ENCODE assay signal across 13 cellular contexts in genomic region chr7:157271315-157271990, GRCh38.
DNase-seq lines count a peak whose midpoint lies in the region; ATAC-seq and TF ChIP-seq lines count a peak whose summit lies in the region.
"Had no signal": no experiment of that assay in that cellular context is flagged by ENCODE, and none has a peak within 500 bp of the region (broad histone marks: within the 10 kb centered on the region; RNA-seq: fewer than 3 reads in every experiment).

No MANE protein-coding gene starts in this region.

- TF ChIP-seq CTCF in breast epithelium (IDR thresholded peaks at IDR 0.05): no peak
- no peak for TF ChIP-seq CTCF in upper lobe of left lung (IDR thresholded peaks at IDR 0.05)

- H3K4me3 ChIP-seq in breast epithelium: no peak overlapping the region
- H3K4me3 ChIP-seq in muscle layer of colon (ENCODE audit: low read depth in 1 of 2, low read length in 2 of 2): no peak overlapping the region
- H3K4me3 ChIP-seq in upper lobe of left lung: no peak overlapping the region

- H3K27me3 Mint-ChIP-seq in activated naive CD4-positive, alpha-beta T cell treated with anti-CD3 and anti-CD28 coated beads, Interleukin-2, amount 50 U/mL, for 24 hours: no peaks in the 10 kb centered on the region
- H3K27me3 Mint-ChIP-seq: B cell; stimulated activated naive CD8-positive, alpha-beta T cell treated with anti-CD3 and anti-CD28 coated beads, Interleukin-15, amount 100 ng/mL, for 72 hours had no signal

- DNase-seq in activated naive CD4-positive, alpha-beta T cell treated with anti-CD3 and anti-CD28 coated beads, Interleukin-2, amount 50 U/mL, for 72 hours (ENCODE audit: low spot score in 2 of 2): no peak
- DNase-seq in breast epithelium (ENCODE audit: low spot score in 2 of 2) (no peak), upper lobe of left lung (no peak), NCI-H69 (lab: John Stamatoyannopoulos, UW) (no peak)
- DNase-seq: activated naive CD4-positive, alpha-beta T cell; NCI-H2171; retina; stimulated activated naive CD8-positive, alpha-beta T cell treated with anti-CD3 and anti-CD28 coated beads, Interleukin-15, amount 100 ng/mL, for 72 hours had no signal

- H3K36me3 Mint-ChIP-seq in activated naive CD4-positive, alpha-beta T cell treated with anti-CD3 and anti-CD28 coated beads, Interleukin-2, amount 50 U/mL, for 24 hours: peaks cover 6% of the 10 kb centered on the region
- H3K36me3 Mint-ChIP-seq in activated naive CD4-positive, alpha-beta T cell treated with anti-CD3 and anti-CD28 coated beads, Interleukin-2, amount 50 U/mL, for 72 hours: no peaks in the 10 kb centered on the region

- H3K36me3 ChIP-seq in breast epithelium (peaks cover 10% of the 10 kb centered on the region), muscle layer of colon (ENCODE audit: insufficient read depth, low read length) (peaks cover 33% of the 10 kb centered on the region), upper lobe of left lung (peaks cover 11 to 42% (median 26%) of the 10 kb centered on the region in 4 donors)

- H3K27ac ChIP-seq in breast epithelium (peak overlapping the region; percentile 74 to 87), muscle layer of colon (ENCODE audit: low read depth, low read length) (peak overlapping the region; percentile 24), upper lobe of left lung (peak overlapping the region; percentile 7 to 61 (median 36))

- H3K4me1 Mint-ChIP-seq in activated naive CD4-positive, alpha-beta T cell treated with anti-CD3 and anti-CD28 coated beads, Interleukin-2, amount 50 U/mL, for 24 hours: peaks cover 2% of the 10 kb centered on the region

- no peak for TF ChIP-seq POLR2A in breast epithelium (IDR thresholded peaks at IDR 0.05)
- TF ChIP-seq POLR2A in upper lobe of left lung (IDR thresholded peaks at IDR 0.05): no peak

- no peaks in the 10 kb centered on the region for H3K9me3 Mint-ChIP-seq in activated naive CD4-positive, alpha-beta T cell treated with anti-CD3 and anti-CD28 coated beads, Interleukin-2, amount 50 U/mL, for 24 hours
- H3K9me3 Mint-ChIP-seq in activated naive CD4-positive, alpha-beta T cell treated with anti-CD3 and anti-CD28 coated beads, Interleukin-2, amount 50 U/mL, for 72 hours: no peaks in the 10 kb centered on the region
- H3K9me3 Mint-ChIP-seq: stimulated activated naive CD8-positive, alpha-beta T cell treated with anti-CD3 and anti-CD28 coated beads, Interleukin-15, amount 100 ng/mL, for 72 hours had no signal

- H3K9ac ChIP-seq in muscle layer of colon (ENCODE audit: low read length): no peak overlapping the region

- H3K27ac Mint-ChIP-seq in activated naive CD4-positive, alpha-beta T cell treated with anti-CD3 and anti-CD28 coated beads, Interleukin-2, amount 50 U/mL, for 24 hours: peak overlapping the region; percentile 9
- peak overlapping the region in 1 of 2 donors; percentile 73 for H3K27ac Mint-ChIP-seq in activated naive CD4-positive, alpha-beta T cell treated with anti-CD3 and anti-CD28 coated beads, Interleukin-2, amount 50 U/mL, for 72 hours
- H3K27ac Mint-ChIP-seq: B cell; stimulated activated naive CD8-positive, alpha-beta T cell treated with anti-CD3 and anti-CD28 coated beads, Interleukin-15, amount 100 ng/mL, for 72 hours had no signal

- no peak for TF ChIP-seq EP300 in upper lobe of left lung (IDR thresholded peaks at IDR 0.05)

- WGBS in upper lobe of left lung, 2 donors: 90 to 96% methylated on average over 7 to 15 of the region's 15 CpGs

- H3K27me3 ChIP-seq in breast epithelium: no peaks in the 10 kb centered on the region
- H3K27me3 ChIP-seq in muscle layer of colon (ENCODE audit: control insufficient read depth in 1 of 2, insufficient read depth in 2 of 2, low read length in 2 of 2): no peaks in the 10 kb centered on the region
- H3K27me3 ChIP-seq in upper lobe of left lung: no peaks in the 10 kb centered on the region

- ATAC-seq in activated naive CD4-positive, alpha-beta T cell treated with anti-CD3 and anti-CD28 coated beads, Interleukin-2, amount 50 U/mL, for 72 hours: no peak
- no peak for ATAC-seq in upper lobe of left lung (ENCODE audit: low FRiP score in 2 of 2)
- no peak for ATAC-seq in GM19397 (IDR thresholded peaks at IDR 0.05; ENCODE audit: unreplicated experiment)
- no peak for ATAC-seq in activated CD4-positive, CD25-positive, alpha-beta regulatory T cell treated with anti-CD3 and anti-CD28 coated beads, Interleukin-2, amount 50 U/mL, for 24 hours
- ATAC-seq: stimulated activated naive CD8-positive, alpha-beta T cell treated with anti-CD3 and anti-CD28 coated beads, Interleukin-15, amount 100 ng/mL, for 72 hours had no signal

- H3K4me1 ChIP-seq in breast epithelium (peaks cover 4 to 17% of the 10 kb centered on the region in 2 donors), muscle layer of colon (ENCODE audit: insufficient read depth, low read length) (peaks cover 18% of the 10 kb centered on the region), upper lobe of left lung (peaks cover 10 to 25% (median 16%) of the 10 kb centered on the region in 4 donors)

- H3K4me3 Mint-ChIP-seq in activated naive CD4-positive, alpha-beta T cell treated with anti-CD3 and anti-CD28 coated beads, Interleukin-2, amount 50 U/mL, for 24 hours: no peak overlapping the region
- H3K4me3 Mint-ChIP-seq: B cell; stimulated activated naive CD8-positive, alpha-beta T cell treated with anti-CD3 and anti-CD28 coated beads, Interleukin-15, amount 100 ng/mL, for 72 hours had no signal

- H3K9me3 ChIP-seq in breast epithelium (no peaks in the 10 kb centered on the region), muscle layer of colon (ENCODE audit: low read length) (no peaks in the 10 kb centered on the region), upper lobe of left lung (no peaks in the 10 kb centered on the region)

- intact Hi-C loops in breast epithelium (cut with DNase I; ENCODE audit: low total_unique reads): no loop called here

Comparison
In these comparisons a context has a peak if more than half of its experiments do, and no peak if none do; other contexts are left out.
1. H3K27ac ChIP-seq: peak in every context shown above with its lines; median percentile 80 in breast epithelium; 36 in upper lobe of left lung; 24 in muscle layer of colon.